ENCODE assay signal across 1 cellular context in genomic region chr5:116806879-116807278, GRCh38.
TF ChIP-seq lines count a peak whose summit lies in the region.

No MANE protein-coding gene starts in this region.

TF ChIP-seq in SK-N-SH treated with all-trans-retinoic acid at 6 μM for 48 hours, 23 proteins besides CTCF, POLR2A, EP300 and RAD21 (continued from another document):
- no peak for TF ChIP-seq CSRNP3 (CRISPR knock-in tag; IDR thresholded peaks at IDR 0.05)
- no peak for TF ChIP-seq ARNTL (CRISPR knock-in tag; IDR thresholded peaks at IDR 0.05; ENCODE audit: borderline replicate concordance, low read depth)
- no peak for TF ChIP-seq CSDC2 (CRISPR knock-in tag; IDR thresholded peaks at IDR 0.05)
- no peak for TF ChIP-seq GLIS3 (CRISPR knock-in tag; IDR thresholded peaks at IDR 0.05)
